8 cellular contexts compared by ENCODE assay signal in the genomic region with DNA sequence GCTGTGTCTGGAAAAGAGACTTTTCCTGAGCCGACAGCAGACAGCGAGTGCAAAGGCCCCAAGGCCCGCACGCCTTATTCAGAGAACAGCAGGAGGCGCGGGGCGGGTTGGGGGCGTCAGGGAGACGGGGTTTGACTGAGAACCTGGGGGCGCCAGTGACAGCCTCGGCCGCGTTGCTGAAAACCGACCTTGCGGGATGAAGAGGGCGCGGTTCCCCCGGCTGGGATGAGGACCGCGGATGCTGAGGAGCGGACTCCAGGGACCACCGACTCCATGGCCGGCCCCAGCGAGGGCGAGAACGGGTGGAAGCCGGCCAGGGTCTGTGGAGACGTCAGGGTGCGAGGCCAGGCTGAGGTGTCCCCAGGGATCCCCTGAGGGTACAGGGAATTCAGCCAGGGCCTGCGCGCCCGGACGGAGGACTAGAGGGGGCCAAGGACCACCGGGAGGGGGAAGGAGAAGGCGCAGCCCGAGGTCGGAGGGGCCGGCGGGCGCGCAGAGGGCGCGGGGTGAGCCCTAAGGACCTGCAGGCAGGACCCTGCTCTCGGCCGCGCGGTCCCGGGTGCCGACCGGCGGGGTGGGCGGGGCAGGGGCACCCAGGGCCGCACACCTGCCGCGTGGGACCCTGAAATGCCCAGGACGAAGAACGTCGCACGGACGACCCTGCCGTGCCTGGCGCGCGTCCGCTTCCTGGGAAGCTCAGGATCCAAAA. TPM values are rescaled to one million over a fixed set of nuclear protein-coding genes. Genes with fewer than 3 reads are reported as not detected.
DNase-seq lines count a peak whose midpoint lies in the region; FAIRE-seq and TF ChIP-seq lines count a peak whose summit lies in the region.

No MANE protein-coding gene starts in this region.

- H3K27me3 Mint-ChIP-seq in CD4-positive, alpha-beta memory T cell = peaks cover 15 to 20% of the 10 kb centered on the region in 2 donors
- peaks cover 67% of the 10 kb centered on the region for H3K27me3 Mint-ChIP-seq in nephron progenitor cell (ENCODE audit: low read depth, poor library complexity)

- H3K9me3 Mint-ChIP-seq in CD4-positive, alpha-beta memory T cell = no peaks in the 10 kb centered on the region
- H3K9me3 Mint-ChIP-seq in nephron progenitor cell = peaks cover 10% of the 10 kb centered on the region

- H3K27ac Mint-ChIP-seq in CD4-positive, alpha-beta memory T cell = no peak overlapping the region
- H3K27ac Mint-ChIP-seq in nephron progenitor cell = no peak overlapping the region

- intact Hi-C loops in CD4-positive, alpha-beta memory T cell (cut with micrococcal nuclease) = no loop called here

- no peaks in the 10 kb centered on the region for H3K36me3 ChIP-seq in CD4-positive, alpha-beta memory T cell (ENCODE audit: insufficient read depth, low read length)
- no peaks in the 10 kb centered on the region for H3K36me3 ChIP-seq in bronchial epithelial cell (ENCODE audit: control insufficient read depth, insufficient read depth, low read length)

- H3K9me3 ChIP-seq in CD4-positive, alpha-beta memory T cell (ENCODE audit: control insufficient read depth in 1 of 2, low read length in 2 of 2) = no peaks in the 10 kb centered on the region

- no peak overlapping the region for H3K4me3 ChIP-seq in CD4-positive, alpha-beta memory T cell (ENCODE audit: low read length in 2 of 2)
- H3K4me3 ChIP-seq in HFF-Myc (replicated peaks; ENCODE audit: low read depth, low read length) (peak overlapping the region; percentile 71), bronchial epithelial cell (ENCODE audit: low read depth, low read length) (peak overlapping the region; percentile 20)

- peaks cover 17% of the 10 kb centered on the region for H3K4me1 ChIP-seq in CD4-positive, alpha-beta memory T cell (ENCODE audit: insufficient read depth, low read length)

- H3K27me3 ChIP-seq in CD4-positive, alpha-beta memory T cell (ENCODE audit: insufficient read depth, low read length) = no peaks in the 10 kb centered on the region
- peaks cover 26% of the 10 kb centered on the region for H3K27me3 ChIP-seq in bronchial epithelial cell (ENCODE audit: control insufficient read depth, insufficient read depth, low read length)

- peak overlapping the region; percentile 39 to 80 (median 58) for H3K4me3 Mint-ChIP-seq in CD4-positive, alpha-beta memory T cell
- peak overlapping the region; percentile 73 for H3K4me3 Mint-ChIP-seq in nephron progenitor cell

- POLR2A ChIA-PET in CD4-positive, alpha-beta memory T cell (lab: Charles Lee; ENCODE audit: partially characterized antibody) = no interaction called here

- H3K4me1 Mint-ChIP-seq in CD4-positive, alpha-beta memory T cell = peaks cover 0 to 17% (median 5%) of the 10 kb centered on the region in 4 donors
- peaks cover 14% of the 10 kb centered on the region for H3K4me1 Mint-ChIP-seq in nephron progenitor cell

- FAIRE-seq in bronchial epithelial cell (lab: Jason Lieb, UNC) = no peak
- no peak for FAIRE-seq in GM19239 (lab: Jason Lieb, UNC)

- no peak for DNase-seq in CD4-positive, alpha-beta memory T cell
- DNase-seq in HFF-Myc (ENCODE audit: extremely low read depth, low read depth) = no peak
- no peak for DNase-seq in bronchial epithelial cell (ENCODE audit: low read depth)
- no peak for DNase-seq in nephron progenitor cell
- DNase-seq in NCI-H345 treated with DMSO at 0.1 percent for 48 hours (lab: John Stamatoyannopoulos, UW; ENCODE audit: unreplicated experiment) = no peak
- DNase-seq in stimulated activated CD4-positive, alpha-beta T cell treated with anti-CD3 and anti-CD28 coated beads, Interleukin-12 subunit alpha, Interleukin-12 subunit beta, amount 100 ng/mL, for 4 hours = no peak
- DNase-seq in GM19239 (ENCODE audit: insufficient read length, low spot score) = no peak
- DNase-seq in effector CD8-positive, alpha-beta T cell (lab: John Stamatoyannopoulos, UW) = no peak

- H3K27ac ChIP-seq in CD4-positive, alpha-beta memory T cell (ENCODE audit: low read depth, low read length) = no peak overlapping the region

- CTCF ChIA-PET in CD4-positive, alpha-beta memory T cell (lab: Charles Lee; ENCODE audit: partially characterized antibody) = no interaction called here

- peaks cover 5 to 8% of the 10 kb centered on the region in 2 donors for H3K36me3 Mint-ChIP-seq in CD4-positive, alpha-beta memory T cell
- H3K36me3 Mint-ChIP-seq in nephron progenitor cell (ENCODE audit: low read depth) = peaks cover 4% of the 10 kb centered on the region

- TF ChIP-seq CTCF in HFF-Myc (IDR thresholded peaks at IDR 0.05; ENCODE audit: low read depth, low read length, missing control alignments) (no peak), bronchial epithelial cell (IDR thresholded peaks at IDR 0.05; ENCODE audit: insufficient read depth, low read length, severe bottlenecking) (no peak), nephron progenitor cell (IDR thresholded peaks at IDR 0.05) (no peak)

RNA-seq across cellular contexts. Expression of gene AHRR, which starts 0.8 kb away (rescaled TPM):
- 1 to 10 TPM; 1.2 to 2.7 TPM for total RNA-seq in CD4-positive, alpha-beta memory T cell
- under 1 TPM; 0.23 to 0.32 TPM for polyA plus RNA-seq in CD4-positive, alpha-beta memory T cell
- 0.51 and 0.53 TPM in 2 replicates for total RNA-seq in bronchial epithelial cell

RNA-seq across cellular contexts. Expression of gene PDCD6, which starts 49.2 kb away (rescaled TPM):
- 10 to 100 TPM; 86.5 to 95.8 TPM for total RNA-seq in CD4-positive, alpha-beta memory T cell
- 100 to 1,000 TPM; 204 to 227 TPM for polyA plus RNA-seq in CD4-positive, alpha-beta memory T cell
- 189 and 195 TPM in 2 replicates for total RNA-seq in bronchial epithelial cell

Comparison
In these comparisons a context has a peak if more than half of its experiments do, and no peak if none do; other contexts are left out.
1. H3K4me3 ChIP-seq: peak in HFF-Myc (single experiment) and bronchial epithelial cell (single experiment); none in CD4-positive, alpha-beta memory T cell (0 of 2).